Comparison of ENCODE assay signal across 11 cellular contexts in the genomic region with DNA sequence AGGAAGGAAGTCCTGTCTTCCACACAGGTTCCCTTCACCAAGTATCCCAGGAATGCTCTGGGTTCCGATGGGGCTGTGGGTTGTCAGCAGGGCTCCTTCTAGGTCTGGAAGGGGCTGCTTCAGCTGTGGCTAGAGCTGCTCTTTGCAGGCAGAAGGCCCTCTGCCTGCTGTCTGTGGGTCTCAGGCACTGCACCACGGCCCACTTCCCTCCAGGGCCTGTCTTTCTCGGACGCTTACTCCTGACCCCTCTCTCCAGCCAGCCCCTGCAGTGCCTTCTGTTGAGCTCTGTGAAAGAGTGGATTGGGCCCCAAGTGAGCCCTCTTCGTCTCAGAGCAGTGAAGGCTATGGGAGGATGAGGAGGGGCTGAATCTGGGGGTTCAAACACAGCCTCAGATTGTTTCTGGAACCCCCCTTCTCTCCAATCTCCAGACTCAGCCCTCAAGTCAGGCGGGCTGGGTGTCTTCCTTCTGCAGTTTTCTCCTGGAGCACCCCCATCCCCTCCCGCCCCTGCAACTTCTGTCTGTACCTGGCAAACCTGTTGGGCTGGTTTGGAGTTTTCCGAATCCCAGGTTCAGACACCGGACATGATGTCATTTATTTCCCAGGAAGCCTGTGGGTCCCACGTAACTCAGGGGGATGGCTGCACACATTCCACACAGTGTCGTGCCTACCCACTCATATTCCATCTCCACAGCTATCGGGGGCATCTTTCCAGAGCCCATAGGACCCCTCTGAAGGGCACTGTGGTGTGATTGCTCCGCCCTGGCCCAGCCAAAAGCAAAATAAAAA. TPM values are rescaled to one million over a fixed set of nuclear protein-coding genes. Genes with fewer than 3 reads are reported as not detected.
A peak's percentile ranks its signal among the peaks of the same experiment; 100 is the strongest.
DNase-seq lines count a peak whose midpoint lies in the region; ATAC-seq, FAIRE-seq and TF ChIP-seq lines count a peak whose summit lies in the region.
"Had no signal": no experiment of that assay in that cellular context is flagged by ENCODE, and none has a peak within 500 bp of the region (broad histone marks: within the 10 kb centered on the region; RNA-seq: fewer than 3 reads in every experiment).

No MANE protein-coding gene starts in this region.

- TF ChIP-seq CTCF in bronchial epithelial cell (IDR thresholded peaks at IDR 0.05; ENCODE audit: insufficient read depth, low read length, severe bottlenecking) = no peak
- no peak for TF ChIP-seq CTCF in HepG2 (CRISPR knock-in tag; IDR thresholded peaks at IDR 0.05)
- no peak for TF ChIP-seq CTCF in ovary (IDR thresholded peaks at IDR 0.05)
- no peak for TF ChIP-seq CTCF in right atrium auricular region (IDR thresholded peaks at IDR 0.05)

- CTCF ChIA-PET in activated naive CD4-positive, alpha-beta T cell treated with anti-CD3 and anti-CD28 coated beads for 36 hours (lab: Charles Lee) = no interaction called here
- CTCF ChIA-PET in HepG2 (lab: Yijun Ruan, JAX; ENCODE audit: low intra/inter-chr PET ratio, low total read pairs) = no interaction called here

- no peak overlapping the region for H3K27ac Mint-ChIP-seq in activated naive CD4-positive, alpha-beta T cell treated with anti-CD3 and anti-CD28 coated beads, Interleukin-2, amount 50 U/mL, for 72 hours
- no peak overlapping the region for H3K27ac Mint-ChIP-seq in activated naive CD4-positive, alpha-beta T cell treated with anti-CD3 and anti-CD28 coated beads for 36 hours
- H3K27ac Mint-ChIP-seq: natural killer cell treated with Interleukin-12 subunit alpha and Interleukin-12 subunit beta and Interleukin-15 and Interleukin-18, amount 100 ng/mL, for 72 hours had no signal

- peak overlapping the region; percentile 30; the same call in 1 of the 2 replicates for H3K9ac ChIP-seq in HepG2 (ENCODE audit: insufficient read depth, low read depth, low read length)

- no peak overlapping the region for H2AFZ ChIP-seq in HepG2 (ENCODE audit: low read length)

- 35% methylated on average over 13 of the region's 13 CpGs for WGBS in HepG2 (ENCODE audit: low lambda C conversion rate)
- WGBS in ovary, 3 donors = 69 to 75% (median 71%) methylated on average over 13 of the region's 13 CpGs

- in situ Hi-C loops in HepG2 (cut with HindIII; ENCODE audit: extremely low pct_ligation_motif_present, low pct_unique_long_range_greater_than_20kb) = no loop called here

- H4K20me1 ChIP-seq in HepG2 (ENCODE audit: insufficient read depth, low read length) = no peaks in the 10 kb centered on the region

- ATAC-seq in activated naive CD4-positive, alpha-beta T cell treated with anti-CD3 and anti-CD28 coated beads, Interleukin-2, amount 50 U/mL, for 72 hours = peak; percentile 64 to 74
- ATAC-seq in HepG2 = peak; percentile 73
- no peak for ATAC-seq in GM19455 (IDR thresholded peaks at IDR 0.05; ENCODE audit: unreplicated experiment)

- no peaks in the 10 kb centered on the region for H3K36me3 Mint-ChIP-seq in activated naive CD4-positive, alpha-beta T cell treated with anti-CD3 and anti-CD28 coated beads, Interleukin-2, amount 50 U/mL, for 72 hours
- no peaks in the 10 kb centered on the region for H3K36me3 Mint-ChIP-seq in activated naive CD4-positive, alpha-beta T cell treated with anti-CD3 and anti-CD28 coated beads for 36 hours (ENCODE audit: low read depth)
- H3K36me3 Mint-ChIP-seq: natural killer cell treated with Interleukin-12 subunit alpha and Interleukin-12 subunit beta and Interleukin-15 and Interleukin-18, amount 100 ng/mL, for 72 hours had no signal

- no peak overlapping the region for H3K4me3 Mint-ChIP-seq in activated naive CD4-positive, alpha-beta T cell treated with anti-CD3 and anti-CD28 coated beads for 36 hours
- H3K4me3 Mint-ChIP-seq: natural killer cell treated with Interleukin-12 subunit alpha and Interleukin-12 subunit beta and Interleukin-15 and Interleukin-18, amount 100 ng/mL, for 72 hours had no signal

- TF ChIP-seq RAD21 in HepG2 (CRISPR knock-in tag; IDR thresholded peaks at IDR 0.05) = no peak

- H3K9me3 Mint-ChIP-seq in activated naive CD4-positive, alpha-beta T cell treated with anti-CD3 and anti-CD28 coated beads, Interleukin-2, amount 50 U/mL, for 72 hours = no peaks in the 10 kb centered on the region
- H3K9me3 Mint-ChIP-seq in activated naive CD4-positive, alpha-beta T cell treated with anti-CD3 and anti-CD28 coated beads for 36 hours = no peaks in the 10 kb centered on the region
- H3K9me3 Mint-ChIP-seq: natural killer cell treated with Interleukin-12 subunit alpha and Interleukin-12 subunit beta and Interleukin-15 and Interleukin-18, amount 100 ng/mL, for 72 hours had no signal

- H3K27ac ChIP-seq in HepG2 (ENCODE audit: extremely low read length, insufficient read depth, low read length) = peak overlapping the region; percentile 34
- no peak overlapping the region for H3K27ac ChIP-seq in ovary
- no peak overlapping the region for H3K27ac ChIP-seq in right atrium auricular region

- H3K4me3 ChIP-seq in bronchial epithelial cell (ENCODE audit: low read depth, low read length) (no peak overlapping the region), HepG2 (replicated peaks in 1 of 3; ENCODE audit: insufficient read depth in 1 of 3, low read depth in 2 of 3, low read length in 3 of 3) (peak overlapping the region; percentile 23 to 61 (median 38); a peak in 5 of 6 replicates), ovary (no peak overlapping the region), right atrium auricular region (no peak overlapping the region)

- no peaks in the 10 kb centered on the region for H3K36me3 ChIP-seq in bronchial epithelial cell (ENCODE audit: control insufficient read depth, insufficient read depth, low read length)
- no peaks in the 10 kb centered on the region for H3K36me3 ChIP-seq in HepG2 (replicated peaks in 1 of 2; ENCODE audit: control insufficient read depth in 1 of 2, insufficient read depth in 2 of 2, low read length in 2 of 2)
- no peaks in the 10 kb centered on the region for H3K36me3 ChIP-seq in ovary
- no peaks in the 10 kb centered on the region for H3K36me3 ChIP-seq in right atrium auricular region

- POLR2A ChIA-PET in HepG2 (lab: Yijun Ruan, JAX) = interaction anchor here (1.5 kb wide), 1 partner anchor 22 kb away, joined by 5 read pairs; no protein-coding TSS in a partner anchor

- BruUV-seq in HepG2 (replicated peaks; lab: Mats Ljungman, UMichigan) = no TSS peak

- TF ChIP-seq EP300 in HepG2 (IDR thresholded peaks at IDR 0.05; ENCODE audit: low read depth in 2 of 2, low read length in 2 of 2) (no peak), HepG2 (CRISPR knock-in tag; IDR thresholded peaks at IDR 0.05; ENCODE audit: borderline replicate concordance) (no peak), ovary (IDR thresholded peaks at IDR 0.05) (no peak)

- H3K9me3 ChIP-seq in HepG2 (ENCODE audit: low read length) (no peaks in the 10 kb centered on the region), ovary (no peaks in the 10 kb centered on the region), right atrium auricular region (no peaks in the 10 kb centered on the region)

- H3K79me2 ChIP-seq in HepG2 (ENCODE audit: insufficient read depth, low read length) = no peaks in the 10 kb centered on the region

- FAIRE-seq in bronchial epithelial cell (lab: Jason Lieb, UNC) (no peak), HepG2 (lab: Jason Lieb, UNC) (no peak)

- H3K4me1 Mint-ChIP-seq in activated naive CD4-positive, alpha-beta T cell treated with anti-CD3 and anti-CD28 coated beads for 36 hours (ENCODE audit: low read depth) = no peaks in the 10 kb centered on the region

- H3K27me3 ChIP-seq in bronchial epithelial cell (ENCODE audit: control insufficient read depth, insufficient read depth, low read length) (no peaks in the 10 kb centered on the region), HepG2 (ENCODE audit: control insufficient read depth in 1 of 2, insufficient read depth in 2 of 2, low read length in 2 of 2) (no peaks in the 10 kb centered on the region; a peak in 1 of 5 replicates), ovary (no peaks in the 10 kb centered on the region), right atrium auricular region (no peaks in the 10 kb centered on the region)

- DNase-seq in activated naive CD4-positive, alpha-beta T cell treated with anti-CD3 and anti-CD28 coated beads, Interleukin-2, amount 50 U/mL, for 72 hours (ENCODE audit: low spot score in 2 of 2) = no peak
- DNase-seq in activated naive CD4-positive, alpha-beta T cell treated with anti-CD3 and anti-CD28 coated beads for 36 hours = no peak
- peak; percentile 91 for DNase-seq in bronchial epithelial cell (ENCODE audit: low read depth)
- no peak for DNase-seq in HepG2 (ENCODE audit: low spot score)
- DNase-seq in ureter (ENCODE audit: low spot score) = peak; percentile 83
- no peak for DNase-seq in ovary
- no peak for DNase-seq in right atrium auricular region (ENCODE audit: low spot score)
- DNase-seq: AML-193, hippocampal formation had no signal

- no peaks in the 10 kb centered on the region for H3K27me3 Mint-ChIP-seq in activated naive CD4-positive, alpha-beta T cell treated with anti-CD3 and anti-CD28 coated beads for 36 hours (ENCODE audit: low read depth)

- H3K4me2 ChIP-seq in HepG2 (ENCODE audit: low read depth, low read length) = peak overlapping the region; percentile 69

- TF ChIP-seq POLR2A in HepG2 (IDR thresholded peaks at IDR 0.05; ENCODE audit: insufficient read depth in 1 of 2, low read depth in 2 of 2, low read length in 2 of 2) = no peak
- TF ChIP-seq POLR2A in ovary (IDR thresholded peaks at IDR 0.05) = no peak

- intact Hi-C loops in activated naive CD4-positive, alpha-beta T cell treated with anti-CD3 and anti-CD28 coated beads for 36 hours (cut with micrococcal nuclease) = no loop called here
- intact Hi-C loops in HepG2 (cut with micrococcal nuclease; ENCODE audit: unreplicated experiment) = no loop called here
- intact Hi-C loops in ovary (cut with DNase I) = no loop called here

- H3K4me1 ChIP-seq in HepG2 (ENCODE audit: insufficient read depth, low read length) (peaks cover 32% of the 10 kb centered on the region), ovary (ENCODE audit: insufficient read depth) (no peaks in the 10 kb centered on the region), right atrium auricular region (no peaks in the 10 kb centered on the region)

RNA-seq across cellular contexts. Expression of gene SPPL3, which starts 24.9 kb away (rescaled TPM):
- total RNA-seq in activated naive CD4-positive, alpha-beta T cell treated with anti-CD3 and anti-CD28 coated beads, Interleukin-2, amount 50 U/mL, for 72 hours = 10 to 100 TPM; 26.7 to 33.3 TPM
- 10 to 100 TPM; 19.8 to 22.2 TPM for total RNA-seq in activated naive CD4-positive, alpha-beta T cell treated with anti-CD3 and anti-CD28 coated beads for 36 hours
- 4.2 and 8.7 TPM in 2 replicates for total RNA-seq in bronchial epithelial cell
- 6.6 and 9.1 TPM in 2 replicates for total RNA-seq in HepG2 (2016; rRNA removed; fragmentation: Illumina TruSeq; extraction: Trizol)
- total RNA-seq in HepG2 (2016; cell fraction: cytosol; rRNA removed; fragmentation: Illumina TruSeq; extraction: Trizol; ENCODE audit: low read depth) = 16.1 and 16.2 TPM in 2 replicates
- total RNA-seq in HepG2 (2016; cell fraction: insoluble cytoplasmic fraction; rRNA removed; fragmentation: Illumina TruSeq; extraction: Trizol) = 5.8 and 9.4 TPM in 2 replicates
- 9.0 and 12.3 TPM in 2 replicates for total RNA-seq in HepG2 (2016; cell fraction: membrane; rRNA removed; fragmentation: Illumina TruSeq; extraction: Trizol)
- total RNA-seq in HepG2 (2016; cell fraction: nucleus; rRNA removed; fragmentation: Illumina TruSeq; extraction: Trizol) = 11.6 and 15.6 TPM in 2 replicates
- 8.9 and 10.8 TPM in 2 replicates for polyA plus RNA-seq in HepG2 (2011; rRNA removed)
- 9.6 and 10.2 TPM in 2 replicates for polyA plus RNA-seq in HepG2 (2011; cell fraction: cytosol; rRNA removed)
- 8.3 and 9.2 TPM in 2 replicates for polyA plus RNA-seq in HepG2 (2011; cell fraction: nucleus; rRNA removed)
- polyA plus RNA-seq in HepG2 (2012) = 15.1 and 20.8 TPM in 2 replicates
- 10.5 and 11.9 TPM in 2 replicates for polyA plus RNA-seq in HepG2 (2016; cell fraction: cytosol; fragmentation: Illumina TruSeq; extraction: Trizol; ENCODE audit: low read depth)
- polyA plus RNA-seq in HepG2 (2016; cell fraction: insoluble cytoplasmic fraction; fragmentation: Illumina TruSeq; extraction: Trizol; ENCODE audit: low read depth) = 20.3 and 26.4 TPM in 2 replicates
- polyA plus RNA-seq in HepG2 (2016; cell fraction: membrane; fragmentation: Illumina TruSeq; extraction: Trizol; ENCODE audit: low read depth) = 27.5 and 28.3 TPM in 2 replicates
- 33.3 and 34.0 TPM in 2 replicates for polyA plus RNA-seq in HepG2 (2016; cell fraction: nucleus; fragmentation: Illumina TruSeq; extraction: Trizol; ENCODE audit: insufficient read depth, low read depth)
- polyA minus RNA-seq in HepG2 (2011; rRNA and poly(A)+ RNA removed; ENCODE audit: low replicate concordance) = 42.1 and 63.4 TPM in 2 replicates
- polyA minus RNA-seq in HepG2 (2011; cell fraction: cytosol; rRNA and poly(A)+ RNA removed) = 18.7 and 19.3 TPM in 2 replicates
- 14.2 and 16.1 TPM in 2 replicates for polyA minus RNA-seq in HepG2 (2011; cell fraction: nucleus; rRNA and poly(A)+ RNA removed)
- 87.3 TPM for total RNA-seq in ureter
- 10 to 100 TPM; 28.5 to 69.8 (median 51.9) TPM for total RNA-seq in ovary
- polyA plus RNA-seq in ovary = 10 to 100 TPM; 24.2 to 87.4 TPM
- 10 to 100 TPM; 13.8 to 16.5 TPM for total RNA-seq in right atrium auricular region

RNA-seq across cellular contexts. Expression of gene HNF1A, which starts 49.3 kb away (rescaled TPM):
- not detected for total RNA-seq in activated naive CD4-positive, alpha-beta T cell treated with anti-CD3 and anti-CD28 coated beads, Interleukin-2, amount 50 U/mL, for 72 hours
- total RNA-seq in activated naive CD4-positive, alpha-beta T cell treated with anti-CD3 and anti-CD28 coated beads for 36 hours = not detected
- total RNA-seq in bronchial epithelial cell (not detected in 2 replicates), HepG2 (2016; rRNA removed; fragmentation: Illumina TruSeq; extraction: Trizol) (27.0 and 34.7 TPM in 2 replicates), ureter (not detected), ovary (1 to 10 TPM in 1 of 7 donors, under 1 TPM in 2, not detected in 4; 0.10 to 1.4 (median 0.12) TPM), right atrium auricular region (not detected)
- total RNA-seq in HepG2 (2016; cell fraction: cytosol; rRNA removed; fragmentation: Illumina TruSeq; extraction: Trizol; ENCODE audit: low read depth) = 8.0 and 9.3 TPM in 2 replicates
- 23.4 and 36.7 TPM in 2 replicates for total RNA-seq in HepG2 (2016; cell fraction: insoluble cytoplasmic fraction; rRNA removed; fragmentation: Illumina TruSeq; extraction: Trizol)
- 19.4 and 20.4 TPM in 2 replicates for total RNA-seq in HepG2 (2016; cell fraction: membrane; rRNA removed; fragmentation: Illumina TruSeq; extraction: Trizol)
- 29.9 and 31.7 TPM in 2 replicates for total RNA-seq in HepG2 (2016; cell fraction: nucleus; rRNA removed; fragmentation: Illumina TruSeq; extraction: Trizol)
- polyA plus RNA-seq in HepG2 (2011; rRNA removed) (13.4 and 18.2 TPM in 2 replicates), ovary (under 1 TPM in 1 of 2 donors, not detected in 1; 0.23 TPM)
- polyA plus RNA-seq in HepG2 (2011; cell fraction: cytosol; rRNA removed) = 7.6 and 12.7 TPM in 2 replicates
- 41.8 and 43.1 TPM in 2 replicates for polyA plus RNA-seq in HepG2 (2011; cell fraction: nucleus; rRNA removed)
- 21.5 and 22.4 TPM in 2 replicates for polyA plus RNA-seq in HepG2 (2012)
- 6.0 and 7.0 TPM in 2 replicates for polyA plus RNA-seq in HepG2 (2016; cell fraction: cytosol; fragmentation: Illumina TruSeq; extraction: Trizol; ENCODE audit: low read depth)
- polyA plus RNA-seq in HepG2 (2016; cell fraction: insoluble cytoplasmic fraction; fragmentation: Illumina TruSeq; extraction: Trizol; ENCODE audit: low read depth) = 27.7 and 38.7 TPM in 2 replicates
- polyA plus RNA-seq in HepG2 (2016; cell fraction: membrane; fragmentation: Illumina TruSeq; extraction: Trizol; ENCODE audit: low read depth) = 13.6 and 14.7 TPM in 2 replicates
- polyA plus RNA-seq in HepG2 (2016; cell fraction: nucleus; fragmentation: Illumina TruSeq; extraction: Trizol; ENCODE audit: insufficient read depth, low read depth) = 64.2 and 66.0 TPM in 2 replicates
- polyA minus RNA-seq in HepG2 (2011; rRNA and poly(A)+ RNA removed; ENCODE audit: low replicate concordance) = 56.3 TPM in 1 of 2 replicates, not detected in the other
- 14.7 and 17.2 TPM in 2 replicates for polyA minus RNA-seq in HepG2 (2011; cell fraction: cytosol; rRNA and poly(A)+ RNA removed)
- polyA minus RNA-seq in HepG2 (2011; cell fraction: nucleus; rRNA and poly(A)+ RNA removed) = 16.5 and 21.5 TPM in 2 replicates
- total RNA-seq: natural killer cell treated with Interleukin-12 subunit alpha and Interleukin-12 subunit beta and Interleukin-15 and Interleukin-18, amount 100 ng/mL, for 72 hours had no signal

Comparison
In these comparisons a context has a peak if more than half of its experiments do, and no peak if none do; other contexts are left out.
1. DNase-seq: peak in bronchial epithelial cell (single experiment) and ureter (single experiment); none in activated naive CD4-positive, alpha-beta T cell treated with anti-CD3 and anti-CD28 coated beads, Interleukin-2, amount 50 U/mL, for 72 hours (0 of 2), activated naive CD4-positive, alpha-beta T cell treated with anti-CD3 and anti-CD28 coated beads for 36 hours (single experiment), HepG2 (single experiment), ovary (0 of 5) and right atrium auricular region (single experiment).
2. H3K4me3 ChIP-seq: peak in HepG2 (3 of 3); none in bronchial epithelial cell (single experiment), ovary (single experiment) and right atrium auricular region (0 of 2).